In genomic region chr16:30948087-30948955, GRCh38 we compare ENCODE assay signal across 8 cellular contexts. TPM values are rescaled to one million over a fixed set of nuclear protein-coding genes. Genes with fewer than 3 reads are reported as not detected.
DNase-seq lines count a peak whose midpoint lies in the region; ATAC-seq and TF ChIP-seq lines count a peak whose summit lies in the region.

No MANE protein-coding gene starts in this region.

- peaks cover 23% of the 10 kb centered on the region for H3K4me1 ChIP-seq in muscle layer of colon (ENCODE audit: insufficient read depth, low read length)

- peaks cover 22% of the 10 kb centered on the region for H3K4me1 Mint-ChIP-seq in WTC11

- ATAC-seq in GM18498 (IDR thresholded peaks at IDR 0.05; ENCODE audit: unreplicated experiment) (peak; percentile 6), WTC11 (peak; percentile 88)

- H3K27ac ChIP-seq in muscle layer of colon (ENCODE audit: low read depth, low read length), result peak overlapping the region; percentile 94

- POLR2A ChIA-PET in WTC11 (lab: Charles Lee), result interaction anchor here (0.7 to 1.6 kb wide), 2 partner anchors 23 to 25 kb away, joined by 3 read pairs; partner anchors contain the start of gene FBXL19

- peaks cover 20% of the 10 kb centered on the region for H3K36me3 Mint-ChIP-seq in WTC11

- H3K4me3 ChIP-seq in AG10803 (ENCODE audit: low read length) (peak overlapping the region; percentile 70), fibroblast of mammary gland (ENCODE audit: control insufficient read depth, low read depth, low read length) (peak overlapping the region; percentile 75), muscle layer of colon (ENCODE audit: low read depth in 1 of 2, low read length in 2 of 2) (peak overlapping the region; percentile 83 to 90)

- H3K27me3 ChIP-seq in muscle layer of colon (ENCODE audit: control insufficient read depth in 1 of 2, insufficient read depth in 2 of 2, low read length in 2 of 2), result no peaks in the 10 kb centered on the region

- CTCF ChIA-PET in WTC11 (lab: Charles Lee), result interaction anchor here (1.1 to 2.1 kb wide), 7 partner anchors 13 to 194 kb away, joined by 3 to 12 read pairs (median 4); partner anchors contain the start of gene HSD3B7

- DNase-seq in AG10803 (ENCODE audit: low read depth), result peak; percentile 96
- DNase-seq in LHCN-M2 (ENCODE audit: low read depth), result peak; percentile 98
- DNase-seq in WTC11 (ENCODE audit: low spot score), result peak; percentile 99
- DNase-seq in fibroblast of mammary gland (ENCODE audit: low read depth), result peak; percentile 97
- DNase-seq in ureter (ENCODE audit: low spot score), result peak; percentile 94
- no peak for DNase-seq in activated effector memory CD4-positive, alpha-beta T cell treated with anti-CD3 and anti-CD28 coated beads, Interleukin-2, amount 50 U/mL, for 16 hours

- H3K27me3 Mint-ChIP-seq in WTC11 (ENCODE audit: low read depth), result no peaks in the 10 kb centered on the region

- H3K9me3 Mint-ChIP-seq in WTC11, result no peaks in the 10 kb centered on the region

- peak overlapping the region; percentile 93 for H3K27ac Mint-ChIP-seq in WTC11

- peak overlapping the region; percentile 76 for H3K4me3 Mint-ChIP-seq in WTC11

- H3K9me3 ChIP-seq in muscle layer of colon (ENCODE audit: low read length), result no peaks in the 10 kb centered on the region

- TF ChIP-seq CTCF in AG10803 (conservative IDR thresholded peaks at IDR 0.05; ENCODE audit: low read length) (no peak), WTC11 (IDR thresholded peaks at IDR 0.05) (no peak), fibroblast of mammary gland (conservative IDR thresholded peaks at IDR 0.05; ENCODE audit: control insufficient read depth, insufficient read depth, low read depth, low read length) (no peak)

- H3K9ac ChIP-seq in muscle layer of colon (ENCODE audit: low read length), result peak overlapping the region; percentile 61

- H3K36me3 ChIP-seq in muscle layer of colon (ENCODE audit: insufficient read depth, low read length), result peaks cover 16% of the 10 kb centered on the region

TF ChIP-seq in WTC11, 78 proteins besides CTCF, POLR2A, EP300 and RAD21 (continues in another document):
- TF ChIP-seq IRF1 (CRISPR knock-in tag; IDR thresholded peaks at IDR 0.05), result no peak
- no peak for TF ChIP-seq ZNF396 (CRISPR knock-in tag; IDR thresholded peaks at IDR 0.05; ENCODE audit: borderline replicate concordance)
- no peak for TF ChIP-seq SMAD3 (CRISPR knock-in tag; IDR thresholded peaks at IDR 0.05; ENCODE audit: borderline replicate concordance)
- no peak for TF ChIP-seq STAT6 (CRISPR knock-in tag; conservative IDR thresholded peaks at IDR 0.05; ENCODE audit: low read depth)
- no peak for TF ChIP-seq JUN (CRISPR knock-in tag; IDR thresholded peaks at IDR 0.05)
- TF ChIP-seq FOXK1 (CRISPR knock-in tag; IDR thresholded peaks at IDR 0.05), result no peak
- 0 out of 2 replicates have a peak, but pooled peaks have one; percentile 9 for TF ChIP-seq HMGA2 (CRISPR knock-in tag; IDR thresholded peaks at IDR 0.05)
- no peak for TF ChIP-seq ZSCAN18 (CRISPR knock-in tag; IDR thresholded peaks at IDR 0.05)
- TF ChIP-seq ERG (CRISPR knock-in tag; IDR thresholded peaks at IDR 0.05), result no peak
- no peak for TF ChIP-seq AR (CRISPR knock-in tag; IDR thresholded peaks at IDR 0.05)
- TF ChIP-seq FOXP1 (CRISPR knock-in tag; IDR thresholded peaks at IDR 0.05; ENCODE audit: borderline replicate concordance), result no peak
- TF ChIP-seq ZNF121 (CRISPR knock-in tag; IDR thresholded peaks at IDR 0.05), result no peak
- no peak for TF ChIP-seq ZNF671 (CRISPR knock-in tag; IDR thresholded peaks at IDR 0.05)
- TF ChIP-seq TEAD1 (CRISPR knock-in tag; IDR thresholded peaks at IDR 0.05), result 0 out of 2 replicates have a peak, but pooled peaks have one; percentile 34

RNA-seq across cellular contexts. Expression of gene ORAI3, which starts 0.5 kb away (rescaled TPM):
- total RNA-seq in LHCN-M2 (2014; rRNA removed) (62.5 and 73.6 TPM in 2 replicates), WTC11 (2021) (10.8 to 13.5 TPM (median 13.2 TPM) in 3 replicates), ureter (25.9 TPM)
- 27.1 TPM for polyA plus RNA-seq in LHCN-M2 (2012)

RNA-seq across cellular contexts. Expression of gene SETD1A, which starts 9.2 kb away (rescaled TPM):
- total RNA-seq in LHCN-M2 (2014; rRNA removed) (2.4 and 3.4 TPM in 2 replicates), WTC11 (2021) (29.3 to 31.1 TPM (median 29.4 TPM) in 3 replicates), ureter (19.6 TPM)
- 8.3 TPM for polyA plus RNA-seq in LHCN-M2 (2012)

RNA-seq across cellular contexts. Expression of gene FBXL19, which starts 24.9 kb away (rescaled TPM):
- total RNA-seq in LHCN-M2 (2014; rRNA removed) (28.6 and 33.2 TPM in 2 replicates), WTC11 (2021) (79.0 to 84.9 TPM (median 84.3 TPM) in 3 replicates), ureter (25.7 TPM)
- 13.8 TPM for polyA plus RNA-seq in LHCN-M2 (2012)

RNA-seq across cellular contexts. Expression of gene HSD3B7, which starts 36.7 kb away (rescaled TPM):
- total RNA-seq in LHCN-M2 (2014; rRNA removed) (133 and 143 TPM in 2 replicates), WTC11 (2021) (4.1 to 4.5 TPM (median 4.5 TPM) in 3 replicates), ureter (14.8 TPM)
- 38.4 TPM for polyA plus RNA-seq in LHCN-M2 (2012)

RNA-seq across cellular contexts. Expression of gene CTF1, which starts 51.9 kb away (rescaled TPM):
- total RNA-seq in LHCN-M2 (2014; rRNA removed) (2.5 and 4.1 TPM in 2 replicates), WTC11 (2021) (1.4 to 1.9 TPM (median 1.6 TPM) in 3 replicates), ureter (8.2 TPM)
- 13.3 TPM for polyA plus RNA-seq in LHCN-M2 (2012)
